In genomic region chr17:4554441-4554996, GRCh38 we compare ENCODE assay signal across 8 cellular contexts. TPM values are rescaled to one million over a fixed set of nuclear protein-coding genes. Genes with fewer than 3 reads are reported as not detected.
DNase-seq lines count a peak whose midpoint lies in the region; ATAC-seq and TF ChIP-seq lines count a peak whose summit lies in the region.
"Had no signal": no experiment of that assay in that cellular context is flagged by ENCODE, and none has a peak within 500 bp of the region (broad histone marks: within the 10 kb centered on the region; RNA-seq: fewer than 3 reads in every experiment).

No MANE protein-coding gene starts in this region.

- DNase-seq in activated CD4-positive, alpha-beta memory T cell treated with anti-CD3 and anti-CD28 coated beads for 36 hours, result peak; percentile 19
- DNase-seq in iPS DF 6.9 (ENCODE audit: low read depth, low spot score) (no peak), NCI-H2227 treated with DMSO at 0.1 percent for 48 hours (lab: John Stamatoyannopoulos, UW) (no peak), HuH-7.5 (ENCODE audit: low spot score) (no peak)
- peak; percentile 24 for DNase-seq in stimulated activated naive CD8-positive, alpha-beta T cell treated with anti-CD3 and anti-CD28 coated beads, Interleukin-15, Interleukin-2, amounts not matched to agents 100 U/mL and 50 U/mL, for 24 hours

- peak overlapping the region; percentile 93 for H3K27ac Mint-ChIP-seq in activated CD4-positive, alpha-beta memory T cell treated with anti-CD3 and anti-CD28 coated beads for 36 hours

- H3K4me1 ChIP-seq in HEK293 (ENCODE audit: control insufficient read depth, insufficient read depth, low read length), result peaks cover 6% of the 10 kb centered on the region; the same call in 1 of the 2 replicates
- peaks cover 4% of the 10 kb centered on the region for H3K4me1 ChIP-seq in iPS DF 6.9 (ENCODE audit: control insufficient read depth, insufficient read depth, low read length)

- H3K36me3 ChIP-seq in HEK293 (ENCODE audit: control insufficient read depth in 2 of 2, insufficient read depth in 1 of 2, low read length in 2 of 2) (peaks cover 27 to 49% of the 10 kb centered on the region in 2 experiments), iPS DF 6.9 (ENCODE audit: control insufficient read depth, insufficient read depth, low read length) (peaks cover 28% of the 10 kb centered on the region)

- no peaks in the 10 kb centered on the region for H3K27me3 Mint-ChIP-seq in activated CD4-positive, alpha-beta memory T cell treated with anti-CD3 and anti-CD28 coated beads for 36 hours

- H3K27ac ChIP-seq in HEK293 (ENCODE audit: extremely low read depth, low read depth, low read length) (peak overlapping the region; percentile 25; the same call in 1 of the 2 replicates), iPS DF 6.9 (ENCODE audit: low read length) (no peak overlapping the region)

- no CpG with 5 or more reads among the region's 18 CpGs for WGBS in iPS DF 6.9 (ENCODE audit: insufficient coverage, insufficient read length)

- POLR2A ChIA-PET in HEK293 (lab: Yijun Ruan, JAX), result no interaction called here
- POLR2A ChIA-PET in activated CD4-positive, alpha-beta memory T cell treated with anti-CD3 and anti-CD28 coated beads for 36 hours (lab: Charles Lee), result interaction anchor here (1.3 to 1.8 kb wide), 3 partner anchors 9 to 189 kb away, joined by 4 to 7 read pairs (median 4); partner anchors contain the start of gene UBE2G1

- CTCF ChIA-PET in HEK293 (lab: Yijun Ruan, JAX), result interaction anchor here (4.2 kb wide), 1 partner anchor 12 kb away, joined by 32 read pairs; no protein-coding TSS in a partner anchor
- CTCF ChIA-PET in activated CD4-positive, alpha-beta memory T cell treated with anti-CD3 and anti-CD28 coated beads for 36 hours (lab: Charles Lee), result interaction anchor here (1.3 to 7.2 kb wide), 2 partner anchors 12 to 55 kb away, joined by 3 to 54 read pairs; no protein-coding TSS in a partner anchor

- H3K9me3 ChIP-seq in HEK293 (ENCODE audit: control insufficient read depth, insufficient read depth, low read depth, low read length) (no peaks in the 10 kb centered on the region), iPS DF 6.9 (ENCODE audit: control insufficient read depth, insufficient read depth, low read length) (no peaks in the 10 kb centered on the region)

- H3K4me3 ChIP-seq in HEK293 (ENCODE audit: low read depth, low read length) (peak overlapping the region; percentile 73), iPS DF 6.9 (ENCODE audit: low read length) (peak overlapping the region; percentile 89)

- H3K9me3 Mint-ChIP-seq in activated CD4-positive, alpha-beta memory T cell treated with anti-CD3 and anti-CD28 coated beads for 36 hours, result no peaks in the 10 kb centered on the region

- peak overlapping the region; percentile 95 for H3K4me3 Mint-ChIP-seq in activated CD4-positive, alpha-beta memory T cell treated with anti-CD3 and anti-CD28 coated beads for 36 hours

- no peak for ATAC-seq in stimulated activated naive CD8-positive, alpha-beta T cell treated with anti-CD3 and anti-CD28 coated beads, Interleukin-15, Interleukin-2, amounts not matched to agents 100 U/mL and 50 U/mL, for 24 hours
- ATAC-seq in GM18861 (IDR thresholded peaks at IDR 0.05; ENCODE audit: unreplicated experiment), result no peak

- peaks cover 26% of the 10 kb centered on the region for H3K4me1 Mint-ChIP-seq in activated CD4-positive, alpha-beta memory T cell treated with anti-CD3 and anti-CD28 coated beads for 36 hours (ENCODE audit: low read depth)

- H3K36me3 Mint-ChIP-seq in activated CD4-positive, alpha-beta memory T cell treated with anti-CD3 and anti-CD28 coated beads for 36 hours, result peaks cover 33% of the 10 kb centered on the region

- intact Hi-C loops in activated CD4-positive, alpha-beta memory T cell treated with anti-CD3 and anti-CD28 coated beads for 36 hours (cut with micrococcal nuclease), result no loop called here

- no peaks in the 10 kb centered on the region for H3K27me3 ChIP-seq in iPS DF 6.9 (ENCODE audit: control insufficient read depth, insufficient read depth, low read length)

- no peak for TF ChIP-seq CTCF in HEK293 (tag by site-specific recombination; IDR thresholded peaks at IDR 0.05)

TF ChIP-seq in HEK293, 187 proteins besides CTCF, POLR2A, EP300 and RAD21:
- TF ChIP-seq ZNF184 (tag by site-specific recombination; IDR thresholded peaks at IDR 0.05), result no peak
- no peak for TF ChIP-seq ZNF133 (tag by site-specific recombination; IDR thresholded peaks at IDR 0.05)
- TF ChIP-seq HIC1 (tag by site-specific recombination; IDR thresholded peaks at IDR 0.05), result peak; percentile 59; the same call in 1 of the 2 replicates
- TF ChIP-seq REST (tag by site-specific recombination; IDR thresholded peaks at IDR 0.05), result 0 out of 2 replicates have a peak, but pooled peaks have one; percentile 14
- no peak for TF ChIP-seq ZBTB20 (tag by site-specific recombination; IDR thresholded peaks at IDR 0.05)

RNA-seq across cellular contexts. Expression of gene MYBBP1A, which starts 0.7 kb away (rescaled TPM):
- total RNA-seq in activated CD4-positive, alpha-beta memory T cell treated with anti-CD3 and anti-CD28 coated beads for 36 hours, result 10 to 100 TPM; 66.6 to 70.8 TPM

RNA-seq across cellular contexts. Expression of gene GGT6, which starts 5.9 kb away (rescaled TPM):
- not detected for total RNA-seq in activated CD4-positive, alpha-beta memory T cell treated with anti-CD3 and anti-CD28 coated beads for 36 hours
- total RNA-seq: subcutaneous adipose tissue had no signal

RNA-seq across cellular contexts. Expression of gene SMTNL2, which starts 29.8 kb away (rescaled TPM):
- total RNA-seq in activated CD4-positive, alpha-beta memory T cell treated with anti-CD3 and anti-CD28 coated beads for 36 hours, result not detected

RNA-seq across cellular contexts. Expression of gene SPNS2, which starts 55.8 kb away (rescaled TPM):
- under 1 TPM; 0.15 to 0.24 TPM for total RNA-seq in activated CD4-positive, alpha-beta memory T cell treated with anti-CD3 and anti-CD28 coated beads for 36 hours

Comparison
In these comparisons a context has a peak if more than half of its experiments do, and no peak if none do; other contexts are left out.
1. DNase-seq: peak in activated CD4-positive, alpha-beta memory T cell treated with anti-CD3 and anti-CD28 coated beads for 36 hours (single experiment) and stimulated activated naive CD8-positive, alpha-beta T cell treated with anti-CD3 and anti-CD28 coated beads, Interleukin-15, Interleukin-2, amounts not matched to agents 100 U/mL and 50 U/mL, for 24 hours (single experiment); none in iPS DF 6.9 (single experiment), NCI-H2227 treated with DMSO at 0.1 percent for 48 hours (single experiment) and HuH-7.5 (single experiment).